In the genomic region with DNA sequence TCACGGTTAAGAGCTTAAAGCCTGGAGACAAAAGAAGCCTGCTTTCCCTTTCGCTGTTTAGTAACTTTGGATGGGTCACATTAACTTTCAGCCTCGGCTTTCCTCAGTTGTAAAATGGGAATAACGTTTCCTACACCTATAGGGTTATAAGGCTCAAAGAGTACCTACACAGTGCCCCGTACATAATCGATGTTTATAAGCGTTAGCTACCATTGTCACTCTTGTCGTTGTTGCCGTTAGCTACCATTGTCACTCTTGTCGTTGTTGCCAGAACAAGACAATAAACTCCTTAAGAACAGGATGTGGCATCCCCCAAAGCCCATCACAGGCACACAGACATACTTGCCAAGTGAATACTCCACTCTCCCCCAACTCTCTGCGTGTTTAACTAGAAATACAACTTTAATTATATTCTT, we compare ENCODE assay signal across 8 cellular contexts. TPM values are rescaled to one million over a fixed set of nuclear protein-coding genes. Genes with fewer than 3 reads are reported as not detected.
DNase-seq lines count a peak whose midpoint lies in the region; ATAC-seq and TF ChIP-seq lines count a peak whose summit lies in the region.

No MANE protein-coding gene starts in this region.

- TF ChIP-seq CTCF in kidney epithelial cell (IDR thresholded peaks at IDR 0.05; ENCODE audit: insufficient read depth, low read length, poor library complexity, severe bottlenecking) (no peak), GM10266 (IDR thresholded peaks at IDR 0.05; ENCODE audit: control insufficient read depth, insufficient read depth, low read depth, missing control alignments) (no peak)

- peaks cover 7% of the 10 kb centered on the region for H3K36me3 Mint-ChIP-seq in CD4-positive, CD25-positive, alpha-beta regulatory T cell
- H3K36me3 Mint-ChIP-seq in activated T-helper 1 cell treated with anti-CD3 and anti-CD28 coated beads, Interleukin-12 subunit alpha, Interleukin-12 subunit beta, Interleukin-2, Interleukin-4 antibody, amounts not matched to agents 30 ng/mL and 10 ng/mL and 1 ng/mL, durations not matched to agents 14 hours and 24 hours and 36 hours (ENCODE audit: low read depth) = peaks cover 6% of the 10 kb centered on the region

- H3K27ac Mint-ChIP-seq in CD4-positive, CD25-positive, alpha-beta regulatory T cell = no peak overlapping the region
- peak overlapping the region; percentile 92 for H3K27ac Mint-ChIP-seq in activated T-helper 1 cell treated with anti-CD3 and anti-CD28 coated beads, Interleukin-12 subunit alpha, Interleukin-12 subunit beta, Interleukin-2, Interleukin-4 antibody, amounts not matched to agents 30 ng/mL and 10 ng/mL and 1 ng/mL, durations not matched to agents 14 hours and 24 hours and 36 hours

- peak; percentile 38 to 54 for ATAC-seq in CD4-positive, CD25-positive, alpha-beta regulatory T cell (ENCODE audit: low read depth in 2 of 2)
- peak; percentile 25 for ATAC-seq in HG02938 (IDR thresholded peaks at IDR 0.05; ENCODE audit: unreplicated experiment)

- H3K27ac ChIP-seq in CD4-positive, CD25-positive, alpha-beta regulatory T cell (ENCODE audit: insufficient read depth, low read length, poor library complexity, severe bottlenecking) = peak overlapping the region; percentile 97
- H3K27ac ChIP-seq in temporal lobe (ENCODE audit: low read depth, low read length) = peak overlapping the region; percentile 97

- H3K27me3 ChIP-seq in CD4-positive, CD25-positive, alpha-beta regulatory T cell (ENCODE audit: control insufficient read depth, insufficient read depth, low read length) = no peaks in the 10 kb centered on the region
- H3K27me3 ChIP-seq in kidney epithelial cell (ENCODE audit: control insufficient read depth, insufficient read depth, low read length) = no peaks in the 10 kb centered on the region

- peak overlapping the region; percentile 76 for H3K4me3 ChIP-seq in CD4-positive, CD25-positive, alpha-beta regulatory T cell (ENCODE audit: low read depth, low read length)
- peak overlapping the region; percentile 71 for H3K4me3 ChIP-seq in kidney epithelial cell (ENCODE audit: low read depth, low read length)

- intact Hi-C loops in activated T-helper 1 cell treated with anti-CD3 and anti-CD28 coated beads, Interleukin-12 subunit alpha, Interleukin-12 subunit beta, Interleukin-2, Interleukin-4 antibody, amounts not matched to agents 30 ng/mL and 10 ng/mL and 1 ng/mL, durations not matched to agents 14 hours and 24 hours and 36 hours (cut with micrococcal nuclease) = loop anchor here (1.0 to 10.0 kb wide), 7 partner anchors 65 to 962 kb away; a partner anchor contains a TSS

- no peaks in the 10 kb centered on the region for H3K27me3 Mint-ChIP-seq in CD4-positive, CD25-positive, alpha-beta regulatory T cell
- H3K27me3 Mint-ChIP-seq in activated T-helper 1 cell treated with anti-CD3 and anti-CD28 coated beads, Interleukin-12 subunit alpha, Interleukin-12 subunit beta, Interleukin-2, Interleukin-4 antibody, amounts not matched to agents 30 ng/mL and 10 ng/mL and 1 ng/mL, durations not matched to agents 14 hours and 24 hours and 36 hours (ENCODE audit: insufficient read depth) = no peaks in the 10 kb centered on the region

- no peak overlapping the region for H3K4me3 Mint-ChIP-seq in CD4-positive, CD25-positive, alpha-beta regulatory T cell
- peak overlapping the region; percentile 83 for H3K4me3 Mint-ChIP-seq in activated T-helper 1 cell treated with anti-CD3 and anti-CD28 coated beads, Interleukin-12 subunit alpha, Interleukin-12 subunit beta, Interleukin-2, Interleukin-4 antibody, amounts not matched to agents 30 ng/mL and 10 ng/mL and 1 ng/mL, durations not matched to agents 14 hours and 24 hours and 36 hours

- H3K4me1 Mint-ChIP-seq in CD4-positive, CD25-positive, alpha-beta regulatory T cell = peaks cover 27 to 34% (median 31%) of the 10 kb centered on the region in 4 donors
- H3K4me1 Mint-ChIP-seq in activated T-helper 1 cell treated with anti-CD3 and anti-CD28 coated beads, Interleukin-12 subunit alpha, Interleukin-12 subunit beta, Interleukin-2, Interleukin-4 antibody, amounts not matched to agents 30 ng/mL and 10 ng/mL and 1 ng/mL, durations not matched to agents 14 hours and 24 hours and 36 hours (ENCODE audit: low read depth) = peaks cover 29% of the 10 kb centered on the region

- H3K4me1 ChIP-seq in CD4-positive, CD25-positive, alpha-beta regulatory T cell (ENCODE audit: control insufficient read depth, insufficient read depth, low read length, poor library complexity, severe bottlenecking) = peaks cover 26% of the 10 kb centered on the region

- H3K36me3 ChIP-seq in CD4-positive, CD25-positive, alpha-beta regulatory T cell (ENCODE audit: control insufficient read depth, insufficient read depth, low read length) = no peaks in the 10 kb centered on the region
- no peaks in the 10 kb centered on the region for H3K36me3 ChIP-seq in kidney epithelial cell (ENCODE audit: control insufficient read depth, insufficient read depth, low read length)

- H3K9me3 Mint-ChIP-seq in CD4-positive, CD25-positive, alpha-beta regulatory T cell = no peaks in the 10 kb centered on the region
- no peaks in the 10 kb centered on the region for H3K9me3 Mint-ChIP-seq in activated T-helper 1 cell treated with anti-CD3 and anti-CD28 coated beads, Interleukin-12 subunit alpha, Interleukin-12 subunit beta, Interleukin-2, Interleukin-4 antibody, amounts not matched to agents 30 ng/mL and 10 ng/mL and 1 ng/mL, durations not matched to agents 14 hours and 24 hours and 36 hours

- no peaks in the 10 kb centered on the region for H3K9me3 ChIP-seq in CD4-positive, CD25-positive, alpha-beta regulatory T cell (ENCODE audit: control insufficient read depth in 2 of 2, low read length in 2 of 2)

- peak; percentile 32 to 86 (median 80) for DNase-seq in CD4-positive, CD25-positive, alpha-beta regulatory T cell
- peak; percentile 46 for DNase-seq in activated T-helper 1 cell treated with anti-CD3 and anti-CD28 coated beads, Interleukin-12 subunit alpha, Interleukin-12 subunit beta, Interleukin-2, Interleukin-4 antibody, amounts not matched to agents 30 ng/mL and 10 ng/mL and 1 ng/mL, durations not matched to agents 14 hours and 24 hours and 36 hours (ENCODE audit: low spot score)
- DNase-seq in kidney epithelial cell (ENCODE audit: low read depth) (no peak), kidney glomerular epithelial cell (lab: John Stamatoyannopoulos, UW) (no peak), GM10266 (ENCODE audit: extremely low spot score) (no peak), C1 segment of cervical spinal cord (lab: John Stamatoyannopoulos, UW) (no peak)

RNA-seq across cellular contexts. Expression of a gene that starts 0.9 kb away (rescaled TPM):
- total RNA-seq in CD4-positive, CD25-positive, alpha-beta regulatory T cell = 67.1 TPM
- 10 to 100 TPM; 24.0 to 38.8 (median 27.2) TPM for polyA plus RNA-seq in CD4-positive, CD25-positive, alpha-beta regulatory T cell
- 45.8 and 46.8 TPM in 2 replicates for total RNA-seq in activated T-helper 1 cell treated with anti-CD3 and anti-CD28 coated beads, Interleukin-12 subunit alpha, Interleukin-12 subunit beta, Interleukin-2, Interleukin-4 antibody, amounts not matched to agents 30 ng/mL and 10 ng/mL and 1 ng/mL, durations not matched to agents 14 hours and 24 hours and 36 hours
- 41.3 and 52.4 TPM in 2 replicates for total RNA-seq in kidney epithelial cell
- total RNA-seq in temporal lobe = 33.4 TPM

Comparison
In these comparisons a context has a peak if more than half of its experiments do, and no peak if none do; other contexts are left out.
1. DNase-seq: peak in CD4-positive, CD25-positive, alpha-beta regulatory T cell (3 of 3) and activated T-helper 1 cell treated with anti-CD3 and anti-CD28 coated beads, Interleukin-12 subunit alpha, Interleukin-12 subunit beta, Interleukin-2, Interleukin-4 antibody, amounts not matched to agents 30 ng/mL and 10 ng/mL and 1 ng/mL, durations not matched to agents 14 hours and 24 hours and 36 hours (single experiment); none in kidney epithelial cell (single experiment), kidney glomerular epithelial cell (single experiment), GM10266 (single experiment) and C1 segment of cervical spinal cord (0 of 14).